1 cellular context compared by ENCODE assay signal in the genomic region with DNA sequence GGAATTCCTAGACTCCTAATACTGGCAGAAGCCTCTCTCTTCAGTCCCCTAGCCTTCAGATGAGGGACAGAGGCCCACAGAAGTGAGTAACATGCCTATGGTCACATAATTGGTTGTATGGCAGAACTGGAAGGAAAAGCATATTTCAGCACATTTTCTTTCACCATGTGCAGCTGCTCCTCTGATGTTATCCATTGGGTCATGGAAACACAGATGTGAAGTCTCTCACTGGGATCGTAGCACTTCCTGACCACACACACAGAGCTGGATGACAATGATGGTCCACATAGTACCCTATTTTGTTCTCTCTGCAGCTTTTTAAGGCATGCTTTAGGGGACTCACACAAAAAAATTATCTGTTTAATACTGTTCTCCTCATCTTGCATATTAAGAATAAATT.
TF ChIP-seq lines count a peak whose summit lies in the region.

No MANE protein-coding gene starts in this region.

TF ChIP-seq in H1, 55 proteins besides CTCF, POLR2A, EP300 and RAD21:
- TF ChIP-seq, protein P1, sequence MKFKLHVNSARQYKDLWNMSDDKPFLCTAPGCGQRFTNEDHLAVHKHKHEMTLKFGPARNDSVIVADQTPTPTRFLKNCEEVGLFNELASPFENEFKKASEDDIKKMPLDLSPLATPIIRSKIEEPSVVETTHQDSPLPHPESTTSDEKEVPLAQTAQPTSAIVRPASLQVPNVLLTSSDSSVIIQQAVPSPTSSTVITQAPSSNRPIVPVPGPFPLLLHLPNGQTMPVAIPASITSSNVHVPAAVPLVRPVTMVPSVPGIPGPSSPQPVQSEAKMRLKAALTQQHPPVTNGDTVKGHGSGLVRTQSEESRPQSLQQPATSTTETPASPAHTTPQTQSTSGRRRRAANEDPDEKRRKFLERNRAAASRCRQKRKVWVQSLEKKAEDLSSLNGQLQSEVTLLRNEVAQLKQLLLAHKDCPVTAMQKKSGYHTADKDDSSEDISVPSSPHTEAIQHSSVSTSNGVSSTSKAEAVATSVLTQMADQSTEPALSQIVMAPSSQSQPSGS (IDR thresholded peaks at IDR 0.05; ENCODE audit: low read length), result no peak
- TF ChIP-seq FOSL1 (IDR thresholded peaks at IDR 0.05; ENCODE audit: insufficient read depth, low read depth, low read length) (no peak), HDAC2 (IDR thresholded peaks at IDR 0.05; ENCODE audit: borderline replicate concordance in 1 of 2, low read depth in 2 of 2, low read length in 2 of 2) (no peak), KDM1A (IDR thresholded peaks at IDR 0.05; ENCODE audit: borderline replicate concordance, low read length) (no peak), PHF8 (conservative IDR thresholded peaks at IDR 0.05; ENCODE audit: low read depth, low read length) (no peak), CHD1 (IDR thresholded peaks at IDR 0.05; ENCODE audit: low read depth, low read length) (no peak), GTF2F1 (IDR thresholded peaks at IDR 0.05; ENCODE audit: borderline replicate concordance, low read depth, low read length) (no peak), SIX5 (IDR thresholded peaks at IDR 0.05; ENCODE audit: low read depth, low read length) (no peak)
- TF ChIP-seq, protein P2, sequence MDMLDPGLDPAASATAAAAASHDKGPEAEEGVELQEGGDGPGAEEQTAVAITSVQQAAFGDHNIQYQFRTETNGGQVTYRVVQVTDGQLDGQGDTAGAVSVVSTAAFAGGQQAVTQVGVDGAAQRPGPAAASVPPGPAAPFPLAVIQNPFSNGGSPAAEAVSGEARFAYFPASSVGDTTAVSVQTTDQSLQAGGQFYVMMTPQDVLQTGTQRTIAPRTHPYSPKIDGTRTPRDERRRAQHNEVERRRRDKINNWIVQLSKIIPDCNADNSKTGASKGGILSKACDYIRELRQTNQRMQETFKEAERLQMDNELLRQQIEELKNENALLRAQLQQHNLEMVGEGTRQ (IDR thresholded peaks at IDR 0.05; ENCODE audit: low read length), result no peak
